In genomic region chr12:62434504-62435336, GRCh38 we compare ENCODE assay signal across 8 cellular contexts. TPM values are rescaled to one million over a fixed set of nuclear protein-coding genes. Genes with fewer than 3 reads are reported as not detected.
DNase-seq lines count a peak whose midpoint lies in the region; ATAC-seq and TF ChIP-seq lines count a peak whose summit lies in the region.

No MANE protein-coding gene starts in this region.

- intact Hi-C loops in activated B cell treated with CpG ODN at 0.5 μM for 24 hours (cut with micrococcal nuclease) (loop anchor here (2.0 kb wide), 1 partner anchor 146 kb away; no protein-coding TSS in a partner anchor), heart right ventricle (cut with DNase I) (loop anchor here (5.0 to 10.0 kb wide), 7 partner anchors 140 to 633 kb away; no protein-coding TSS in a partner anchor)

- H3K27ac ChIP-seq in heart right ventricle = no peak overlapping the region

- H3K4me3 Mint-ChIP-seq in HFFc6 (peak overlapping the region; percentile 89), activated B cell treated with CpG ODN at 0.5 μM for 24 hours (peak overlapping the region; percentile 79)

- H3K27ac Mint-ChIP-seq in HFFc6 (no peak overlapping the region), activated B cell treated with CpG ODN at 0.5 μM for 24 hours (no peak overlapping the region)

- 32 to 35% methylated on average over 17 of the region's 17 CpGs for whole genome bisulfite sequencing in heart right ventricle, 2 donors

- ATAC-seq in activated B cell treated with CpG ODN at 0.5 μM for 24 hours (ENCODE audit: low read depth) = peak; percentile 50
- ATAC-seq in heart right ventricle = peak in 3 of 8 donors; percentile 39 to 61 (median 57)
- ATAC-seq in GM21447 (IDR thresholded peaks at IDR 0.05; ENCODE audit: unreplicated experiment) = no peak
- no peak for ATAC-seq in HG03460 (IDR thresholded peaks at IDR 0.05; ENCODE audit: unreplicated experiment)

- H3K4me1 ChIP-seq in heart right ventricle = peaks cover 0 to 18% (median 13%) of the 10 kb centered on the region in 9 donors

- H3K4me3 ChIP-seq in heart right ventricle = peak overlapping the region in 9 of 10 donors; percentile 34 to 60 (median 54)
- peak overlapping the region; percentile 50 for H3K4me3 ChIP-seq in skeletal muscle cell (ENCODE audit: low read depth, low read length)

- H3K9me3 ChIP-seq in heart right ventricle = peaks cover 0 to 6% (median 0%) of the 10 kb centered on the region in 11 donors

- POLR2A ChIA-PET in activated B cell treated with CpG ODN at 0.5 μM for 24 hours (lab: Charles Lee) = no interaction called here

- H3K27me3 Mint-ChIP-seq in HFFc6 (ENCODE audit: insufficient read depth) (peaks cover 18% of the 10 kb centered on the region), activated B cell treated with CpG ODN at 0.5 μM for 24 hours (peaks cover 19% of the 10 kb centered on the region)

- peaks cover 0 to 47% (median 41%) of the 10 kb centered on the region in 7 donors for H3K27me3 ChIP-seq in heart right ventricle

- CTCF ChIA-PET in activated B cell treated with CpG ODN at 0.5 μM for 24 hours (lab: Charles Lee) = interaction anchor here (1.1 to 5.5 kb wide), 5 partner anchors 8 to 379 kb away, joined by 3 to 110 read pairs (median 6); no protein-coding TSS in a partner anchor

- TF ChIP-seq CTCF in HFFc6 (IDR thresholded peaks at IDR 0.05) = no peak
- TF ChIP-seq CTCF in activated B cell treated with CpG ODN at 0.5 μM for 24 hours (IDR thresholded peaks at IDR 0.05) = no peak
- TF ChIP-seq CTCF in heart right ventricle (IDR thresholded peaks at IDR 0.05) = no peak

- DNase-seq in DMS53 (lab: John Stamatoyannopoulos, UW) (peak; percentile 77), HFFc6 (no peak), activated B cell treated with CpG ODN at 0.5 μM for 24 hours (no peak), heart right ventricle (no peak), skeletal muscle cell (ENCODE audit: low read depth) (no peak), NCI-H1694 treated with DMSO at 0.1 percent for 48 hours (lab: John Stamatoyannopoulos, UW) (no peak)

- H3K36me3 ChIP-seq in heart right ventricle = no peaks in the 10 kb centered on the region

- H3K4me1 Mint-ChIP-seq in HFFc6 (ENCODE audit: low read depth) (peaks cover 14% of the 10 kb centered on the region), activated B cell treated with CpG ODN at 0.5 μM for 24 hours (peaks cover 17% of the 10 kb centered on the region)

- H3K36me3 Mint-ChIP-seq in HFFc6 (ENCODE audit: low read depth) = no peaks in the 10 kb centered on the region
- no peaks in the 10 kb centered on the region for H3K36me3 Mint-ChIP-seq in activated B cell treated with CpG ODN at 0.5 μM for 24 hours (ENCODE audit: low read depth)

- H3K9me3 Mint-ChIP-seq in HFFc6 (no peaks in the 10 kb centered on the region), activated B cell treated with CpG ODN at 0.5 μM for 24 hours (no peaks in the 10 kb centered on the region)

RNA-seq across cellular contexts. Expression of gene MON2, which starts 31.9 kb away (rescaled TPM):
- 10 to 100 TPM; 29.6 to 44.1 (median 38.8) TPM for total RNA-seq in HFFc6 (2021; fragmentation: NEBNext Ultra II Directional; extraction: Animal tissue kit (Norgen Biotek cat#: 25700))
- total RNA-seq in activated B cell treated with CpG ODN at 0.5 μM for 24 hours (51.6 and 69.9 TPM in 2 replicates), heart right ventricle (10 to 100 TPM; 13.5 to 25.3 (median 19.0) TPM)
- polyA plus RNA-seq in heart right ventricle = 10 to 100 TPM in 1 of 2 donors, 1 to 10 TPM in 1; 5.0 to 14.8 TPM
